8 cellular contexts compared by ENCODE assay signal in genomic region chr2:73927344-73927743, GRCh38. TPM values are rescaled to one million over a fixed set of nuclear protein-coding genes. Genes with fewer than 3 reads are reported as not detected.
DNase-seq lines count a peak whose midpoint lies in the region; ATAC-seq and TF ChIP-seq lines count a peak whose summit lies in the region.

No MANE protein-coding gene starts in this region.

- TF ChIP-seq CTCF in Calu3 (IDR thresholded peaks at IDR 0.05; ENCODE audit: unreplicated experiment) (no peak), esophagus muscularis mucosa (IDR thresholded peaks at IDR 0.05) (no peak), parathyroid adenoma (IDR thresholded peaks at IDR 0.05) (no peak)

- ATAC-seq in HG02678 (IDR thresholded peaks at IDR 0.05; ENCODE audit: unreplicated experiment), result no peak
- ATAC-seq in HG02970 (IDR thresholded peaks at IDR 0.05; ENCODE audit: low FRiP score, unreplicated experiment), result no peak

- peak overlapping the region; percentile 84 for H3K27ac ChIP-seq in SJCRH30
- peak overlapping the region; percentile 92 to 97 (median 93) for H3K27ac ChIP-seq in esophagus muscularis mucosa (replicated peaks in 1 of 4)
- peak overlapping the region; percentile 86 for H3K27ac ChIP-seq in parathyroid adenoma

- DNase-seq in Calu3 (no peak), SJCRH30 (no peak), esophagus muscularis mucosa (ENCODE audit: extremely low spot score) (no peak), 8988T (no peak), GM03348 (ENCODE audit: low spot score) (no peak)

- intact Hi-C loops in Calu3 (cut with micrococcal nuclease; ENCODE audit: unreplicated experiment), result no loop called here
- intact Hi-C loops in esophagus muscularis mucosa (cut with DNase I), result loop anchor here (5.0 to 10.0 kb wide), 4 partner anchors 60 to 217 kb away; partner anchors contain the start of genes BOLA3 and STAMBP

- peak overlapping the region; percentile 83 for H3K4me3 ChIP-seq in SJCRH30
- peak overlapping the region; percentile 66 to 94 (median 74) for H3K4me3 ChIP-seq in esophagus muscularis mucosa
- H3K4me3 ChIP-seq in parathyroid adenoma (ENCODE audit: low read depth, low read length), result peak overlapping the region; percentile 65

- peaks cover 12% of the 10 kb centered on the region for H3K4me1 ChIP-seq in SJCRH30
- H3K4me1 ChIP-seq in esophagus muscularis mucosa, result peaks cover 29 to 58% (median 52%) of the 10 kb centered on the region in 4 donors
- no peaks in the 10 kb centered on the region for H3K4me1 ChIP-seq in parathyroid adenoma

- TSS peak; percentile 82 for BruUV-seq in Calu3 (replicated peaks; lab: Mats Ljungman, UMichigan)

- no peak for TF ChIP-seq POLR2A in esophagus muscularis mucosa (IDR thresholded peaks at IDR 0.05; ENCODE audit: low read depth)

- peak overlapping the region; percentile 48 for H3K4me2 ChIP-seq in parathyroid adenoma (ENCODE audit: low read length)

- H3K27ac Mint-ChIP-seq in Calu3 (ENCODE audit: unreplicated experiment), result peak overlapping the region; percentile 91

- H3K9ac ChIP-seq in parathyroid adenoma, result no peak overlapping the region

- peak overlapping the region; percentile 68 for H3K4me3 Mint-ChIP-seq in Calu3 (ENCODE audit: low read depth, unreplicated experiment)

- peaks cover 49% of the 10 kb centered on the region for H3K4me1 Mint-ChIP-seq in Calu3 (ENCODE audit: low read depth, unreplicated experiment)

- H3K27me3 ChIP-seq in SJCRH30, result no peaks in the 10 kb centered on the region
- H3K27me3 ChIP-seq in esophagus muscularis mucosa, result no peaks in the 10 kb centered on the region
- no peaks in the 10 kb centered on the region for H3K27me3 ChIP-seq in parathyroid adenoma (ENCODE audit: control insufficient read depth, insufficient read depth, low read length)

- H3K9me3 Mint-ChIP-seq in Calu3 (ENCODE audit: low read depth, unreplicated experiment), result no peaks in the 10 kb centered on the region

- H3K79me2 ChIP-seq in parathyroid adenoma, result peaks cover 16% of the 10 kb centered on the region

- CTCF ChIA-PET in Calu3 (lab: Charles Lee), result no interaction called here

- peaks cover 14% of the 10 kb centered on the region for H3K36me3 ChIP-seq in SJCRH30
- peaks cover 0 to 1% (median 0%) of the 10 kb centered on the region in 4 donors for H3K36me3 ChIP-seq in esophagus muscularis mucosa
- no peaks in the 10 kb centered on the region for H3K36me3 ChIP-seq in parathyroid adenoma (ENCODE audit: control insufficient read depth, insufficient read depth, low read length)

- peaks cover 48% of the 10 kb centered on the region for H3K36me3 Mint-ChIP-seq in Calu3 (ENCODE audit: insufficient read depth, unreplicated experiment)

- TF ChIP-seq EP300 in esophagus muscularis mucosa (IDR thresholded peaks at IDR 0.05), result no peak

- peak overlapping the region; percentile 88 for H2AFZ ChIP-seq in parathyroid adenoma

- no peaks in the 10 kb centered on the region for H3K27me3 Mint-ChIP-seq in Calu3 (ENCODE audit: unreplicated experiment)

- WGBS in esophagus muscularis mucosa, result 20% methylated on average over 6 of the region's 6 CpGs

- H3K9me3 ChIP-seq in SJCRH30 (replicated peaks), result no peaks in the 10 kb centered on the region
- no peaks in the 10 kb centered on the region for H3K9me3 ChIP-seq in esophagus muscularis mucosa
- no peaks in the 10 kb centered on the region for H3K9me3 ChIP-seq in parathyroid adenoma (ENCODE audit: control insufficient read depth, low read length)

RNA-seq across cellular contexts. Expression of gene DGUOK, which starts 0.7 kb away (rescaled TPM):
- 78.6 and 82.8 TPM in 2 replicates for total RNA-seq in Calu3 (2022)
- total RNA-seq in SJCRH30 (2014; rRNA removed; shearing (Covaris generic)), result 100 and 105 TPM in 2 replicates
- total RNA-seq in esophagus muscularis mucosa, result 10 to 100 TPM; 31.6 to 50.7 (median 36.6) TPM

RNA-seq across cellular contexts. Expression of gene ACTG2, which starts 34.5 kb away (rescaled TPM):
- total RNA-seq in Calu3 (2022) (not detected in 2 replicates), esophagus muscularis mucosa (1,000 to 10,000 TPM; 4,013 to 8,538 (median 5,633) TPM)
- total RNA-seq in SJCRH30 (2014; rRNA removed; shearing (Covaris generic)), result 0.08 TPM in 1 of 2 replicates, not detected in the other

RNA-seq across cellular contexts. Expression of gene TET3, which starts 57.4 kb away (rescaled TPM):
- 23.3 and 24.4 TPM in 2 replicates for total RNA-seq in Calu3 (2022)
- total RNA-seq in SJCRH30 (2014; rRNA removed; shearing (Covaris generic)), result 13.6 and 16.3 TPM in 2 replicates
- 1 to 10 TPM; 5.4 to 6.7 (median 6.1) TPM for total RNA-seq in esophagus muscularis mucosa

Comparison
In these comparisons a context has a peak if more than half of its experiments do, and no peak if none do; other contexts are left out.
1. RNA of gene ACTG2, which starts 34.5 kb away (total RNA-seq): 4,013 to 8,538 TPM in esophagus muscularis mucosa; 0.08 TPM in SJCRH30 and not detected in Calu3; every median in the first group is over 1,000 times any median in the second.
2. Peak in every context shown above with its lines, with median percentiles within 50 percentile points of each other: H3K27ac ChIP-seq and H3K4me3 ChIP-seq.